In the genomic region with DNA sequence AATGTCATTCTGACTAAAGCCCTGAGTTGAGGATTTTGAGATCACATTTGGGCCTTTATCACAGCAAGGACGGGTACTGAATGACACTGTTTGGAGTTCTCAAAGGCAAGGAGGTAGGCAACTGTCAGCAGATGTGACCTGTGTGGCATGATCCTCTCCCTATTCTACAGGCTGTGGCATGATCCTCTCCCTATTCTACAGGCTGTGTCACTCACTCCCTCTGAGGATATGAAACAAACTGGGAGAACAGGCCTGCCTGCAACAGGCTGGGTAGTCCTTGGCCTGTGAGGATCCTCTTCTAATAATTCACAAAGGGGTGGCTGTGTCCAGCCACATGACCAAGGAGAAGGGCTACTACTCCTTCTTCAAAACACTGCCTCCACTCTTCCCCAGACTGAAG, we compare ENCODE assay signal across 39 cellular contexts.
"Had no signal": no experiment of that assay in that cellular context is flagged by ENCODE, and none has a peak within 500 bp of the region (broad histone marks: within the 10 kb centered on the region; RNA-seq: fewer than 3 reads in every experiment).

No MANE protein-coding gene starts in this region.

- H3K27me3 ChIP-seq: ascending aorta, body of pancreas, brain microvascular endothelial cell, cardiac muscle cell had no signal

- H3K4me1 ChIP-seq: adrenal gland, ascending aorta, body of pancreas, breast epithelium had no signal

- FAIRE-seq: TTC549 had no signal

- H3K36me3 ChIP-seq: adrenal gland, ascending aorta, brain microvascular endothelial cell, breast epithelium, cardiac muscle cell had no signal

- H3K27ac Mint-ChIP-seq: activated B cell treated with CpG ODN at 0.5 μM for 24 hours; activated CD4-positive, alpha-beta memory T cell treated with anti-CD3 and anti-CD28 coated beads for 36 hours; activated CD4-positive, alpha-beta T cell treated with anti-CD3 and anti-CD28 coated beads, Interleukin-2, amount 10 ng/mL, durations not matched to agents 24 days and 14 days; activated CD8-positive, alpha-beta T cell treated with anti-CD3 and anti-CD28 coated beads for 36 hours; activated naive CD4-positive, alpha-beta T cell treated with anti-CD3 and anti-CD28 coated beads for 36 hours; activated naive CD4-positive, alpha-beta T cell treated with anti-CD3 and anti-CD28 coated beads, Interleukin-2, amount 50 U/mL, for 72 hours; activated naive CD8-positive, alpha-beta T cell treated with anti-CD3 and anti-CD28 coated beads for 36 hours; activated T-cell treated with anti-CD3 and anti-CD28 coated beads, Interleukin-2, amount 50 U/mL, for 72 hours; activated T-helper 1 cell treated with anti-CD3 and anti-CD28 coated beads, Interleukin-12 subunit alpha, Interleukin-12 subunit beta, Interleukin-2, Interleukin-4 antibody, amounts not matched to agents 30 ng/mL and 10 ng/mL and 1 ng/mL, durations not matched to agents 14 hours and 24 hours and 36 hours; activated T-helper 17 cell treated with anti-CD3 and anti-CD28 coated beads, Interleukin-2, amount 50 U/mL, for 72 hours; T-helper 1 cell treated with Interleukin-12 subunit alpha and Interleukin-12 subunit beta and Interleukin-4 antibody, amounts not matched to agents 30 μg/mL and 1 μg/mL, for 36 hours; T-helper 2 cell treated with Interferon-gamma antibody and Interleukin-4, amounts not matched to agents 5 μg/mL and 100 μg/mL, for 36 hours had no signal

- DNase-seq: activated B cell treated with CpG ODN at 0.5 μM for 24 hours; activated CD4-positive, alpha-beta memory T cell treated with anti-CD3 and anti-CD28 coated beads for 36 hours; activated CD4-positive, alpha-beta T cell treated with anti-CD3 and anti-CD28 coated beads for 4 hours; activated CD4-positive, alpha-beta T cell treated with anti-CD3 and anti-CD28 coated beads, Interleukin-2, amount 10 ng/mL, durations not matched to agents 24 days and 14 days; activated CD4-positive, alpha-beta T cell treated with anti-CD3 and anti-CD28 coated beads, Interleukin-2, amount 50 U/mL, for 1 hour; activated CD4-positive, alpha-beta T cell treated with anti-CD3 and anti-CD28 coated beads, Interleukin-2, amount 50 U/mL, for 4 hours; activated CD4-positive, CD25-positive, alpha-beta regulatory T cell treated with anti-CD3 and anti-CD28 coated beads, Interleukin-2, amount 50 U/mL, for 72 hours; activated CD8-positive, alpha-beta memory T cell treated with anti-CD3 and anti-CD28 coated beads, Interleukin-2, amount 50 U/mL, for 4 hours; activated CD8-positive, alpha-beta T cell treated with anti-CD3 and anti-CD28 coated beads for 36 hours; activated effector memory CD4-positive, alpha-beta T cell treated with anti-CD3 and anti-CD28 coated beads, Interleukin-2, amount 50 U/mL, for 16 hours; activated gamma-delta T cell treated with Interleukin-2 at 50 U/mL for 16 hours; activated naive CD4-positive, alpha-beta T cell; activated naive CD4-positive, alpha-beta T cell treated with anti-CD3 and anti-CD28 coated beads for 36 hours; activated naive CD4-positive, alpha-beta T cell treated with anti-CD3 and anti-CD28 coated beads, Interleukin-2, amount 50 U/mL, for 16 hours; activated naive CD8-positive, alpha-beta T cell treated with anti-CD3 and anti-CD28 coated beads for 36 hours; activated T-cell treated with anti-CD3 and anti-CD28 coated beads for 4 hours; activated T-cell treated with anti-CD3 and anti-CD28 coated beads, Interleukin-2, amount 50 U/mL, for 1 hour; activated T-cell treated with anti-CD3 and anti-CD28 coated beads, Interleukin-2, amount 50 U/mL, for 4 hours; activated T-cell treated with anti-CD3 and anti-CD28 coated beads, Interleukin-2, amount 50 U/mL, for 72 hours; adrenal gland; amniotic stem cell; body of pancreas; brain microvascular endothelial cell; caudate nucleus; cerebellar nuclear complex; T-helper 1 cell; T-helper 2 cell; T-helper 9 cell had no signal

- H3K27me3 Mint-ChIP-seq: activated CD4-positive, alpha-beta memory T cell treated with anti-CD3 and anti-CD28 coated beads for 36 hours; activated CD4-positive, alpha-beta T cell treated with anti-CD3 and anti-CD28 coated beads, Interleukin-2, amount 10 ng/mL, durations not matched to agents 24 days and 14 days; activated CD8-positive, alpha-beta T cell treated with anti-CD3 and anti-CD28 coated beads for 36 hours; activated naive CD8-positive, alpha-beta T cell treated with anti-CD3 and anti-CD28 coated beads for 36 hours had no signal

- H3K4me1 Mint-ChIP-seq: activated B cell treated with CpG ODN at 0.5 μM for 24 hours; activated CD4-positive, alpha-beta T cell treated with anti-CD3 and anti-CD28 coated beads, Interleukin-2, amount 10 ng/mL, durations not matched to agents 24 days and 14 days; activated naive CD8-positive, alpha-beta T cell treated with anti-CD3 and anti-CD28 coated beads for 36 hours; activated T-helper 17 cell treated with anti-CD3 and anti-CD28 coated beads, Interleukin-2, amount 50 U/mL, for 72 hours; central memory CD8-positive, alpha-beta T cell had no signal

- H3K9me3 ChIP-seq: adrenal gland, body of pancreas had no signal

- H3K27ac ChIP-seq: adrenal gland, ascending aorta, body of pancreas, brain microvascular endothelial cell, breast epithelium, cardiac muscle cell, VCaP had no signal

- H3K4me3 ChIP-seq: adrenal gland, ascending aorta, body of pancreas, breast epithelium, cardiac muscle cell had no signal

- H3K9me3 Mint-ChIP-seq: activated CD8-positive, alpha-beta T cell treated with anti-CD3 and anti-CD28 coated beads for 36 hours had no signal

- ATAC-seq: activated CD8-positive, alpha-beta T cell treated with anti-CD3 and anti-CD28 coated beads for 36 hours; activated naive CD4-positive, alpha-beta T cell treated with anti-CD3 and anti-CD28 coated beads, Interleukin-2, amount 50 U/mL, for 72 hours; activated T-cell treated with anti-CD3 and anti-CD28 coated beads, Interleukin-2, amount 50 U/mL, for 4 hours; activated T-cell treated with anti-CD3 and anti-CD28 coated beads, Interleukin-2, amount 50 U/mL, for 72 hours; activated T-helper 17 cell treated with anti-CD3 and anti-CD28 coated beads, Interleukin-2, amount 50 U/mL, for 72 hours; body of pancreas had no signal

- H3K36me3 Mint-ChIP-seq: activated CD4-positive, alpha-beta memory T cell treated with anti-CD3 and anti-CD28 coated beads for 36 hours; activated naive CD8-positive, alpha-beta T cell treated with anti-CD3 and anti-CD28 coated beads for 36 hours had no signal

- H3K4me3 Mint-ChIP-seq: activated B cell treated with CpG ODN at 0.5 μM for 24 hours; activated CD4-positive, alpha-beta memory T cell treated with anti-CD3 and anti-CD28 coated beads for 36 hours; activated CD4-positive, alpha-beta T cell treated with anti-CD3 and anti-CD28 coated beads, Interleukin-2, amount 10 ng/mL, durations not matched to agents 24 days and 14 days; activated CD8-positive, alpha-beta T cell treated with anti-CD3 and anti-CD28 coated beads for 36 hours; activated naive CD4-positive, alpha-beta T cell treated with anti-CD3 and anti-CD28 coated beads for 36 hours; activated naive CD8-positive, alpha-beta T cell treated with anti-CD3 and anti-CD28 coated beads for 36 hours; activated T-cell treated with anti-CD3 and anti-CD28 coated beads, Interleukin-2, amount 50 U/mL, for 4 hours; activated T-cell treated with anti-CD3 and anti-CD28 coated beads, Interleukin-2, amount 50 U/mL, for 72 hours; activated T-helper 1 cell treated with anti-CD3 and anti-CD28 coated beads, Interleukin-12 subunit alpha, Interleukin-12 subunit beta, Interleukin-2, Interleukin-4 antibody, amounts not matched to agents 30 ng/mL and 10 ng/mL and 1 ng/mL, durations not matched to agents 14 hours and 24 hours and 36 hours; activated T-helper 17 cell treated with anti-CD3 and anti-CD28 coated beads, Interleukin-2, amount 50 U/mL, for 72 hours; central memory CD8-positive, alpha-beta T cell; T-helper 1 cell treated with Interleukin-12 subunit alpha and Interleukin-12 subunit beta and Interleukin-4 antibody, amounts not matched to agents 30 μg/mL and 1 μg/mL, for 36 hours; T-helper 2 cell treated with Interferon-gamma antibody and Interleukin-4, amounts not matched to agents 5 μg/mL and 100 μg/mL, for 36 hours had no signal
